8 cellular contexts compared by ENCODE assay signal in the genomic region with DNA sequence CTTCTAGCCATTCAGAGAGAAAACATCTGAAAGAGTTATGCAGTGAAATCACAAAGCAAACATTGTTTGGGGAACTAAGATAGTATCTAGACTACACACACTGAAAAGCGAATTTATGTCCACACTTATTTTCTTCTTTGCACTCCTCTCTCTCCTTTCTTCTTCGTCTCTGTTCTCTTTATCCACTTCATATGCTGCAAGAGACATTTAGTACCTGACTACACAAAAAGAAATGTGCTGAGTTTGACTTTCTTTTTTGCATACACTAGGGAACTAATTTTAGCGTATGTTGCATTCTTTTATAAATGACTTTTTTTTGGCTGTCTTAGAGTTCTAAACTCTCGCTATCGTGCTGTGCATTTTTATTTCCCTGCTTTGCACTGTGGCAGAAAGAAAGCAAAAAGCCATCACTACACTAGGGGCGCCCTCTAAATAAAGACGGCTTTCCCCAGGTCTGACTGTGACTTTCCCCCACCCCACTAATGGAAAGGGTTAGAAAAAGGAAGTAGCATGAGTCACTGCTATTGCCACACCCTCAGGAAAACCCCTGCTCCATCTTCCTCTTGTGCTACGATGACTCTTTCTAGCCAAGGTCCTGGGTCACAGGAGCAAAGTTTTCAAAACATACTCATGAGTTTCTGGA.
A peak's percentile ranks its signal among the peaks of the same experiment; 100 is the strongest.
DNase-seq lines count a peak whose midpoint lies in the region; ATAC-seq, FAIRE-seq and TF ChIP-seq lines count a peak whose summit lies in the region.

No MANE protein-coding gene starts in this region.

- H3K9ac ChIP-seq in subcutaneous abdominal adipose tissue (ENCODE audit: low read length in 5 of 5) = peak overlapping the region in 2 of 5 donors; percentile 19 to 44

- H3K36me3 ChIP-seq in subcutaneous abdominal adipose tissue (ENCODE audit: control insufficient read depth in 5 of 5, insufficient read depth in 5 of 5, low read length in 5 of 5) = no peaks in the 10 kb centered on the region

- peaks cover 9 to 43% (median 30%) of the 10 kb centered on the region in 7 donors for H3K9me3 Mint-ChIP-seq in naive B cell

- peak; percentile 51; the same call in 1 of the 2 replicates for TF ChIP-seq CTCF in GM12874 (IDR thresholded peaks at IDR 0.05; ENCODE audit: insufficient read depth, low read depth, low read length)

- H3K4me1 ChIP-seq in subcutaneous abdominal adipose tissue (ENCODE audit: control insufficient read depth in 5 of 5, insufficient read depth in 5 of 5, low read length in 5 of 5) = peaks cover 4 to 29% (median 11%) of the 10 kb centered on the region in 5 donors

- peak overlapping the region; percentile 65 for H3K27ac ChIP-seq in subcutaneous abdominal adipose tissue (ENCODE audit: low read depth, low read length)

- peak overlapping the region; percentile 79 to 91 (median 86) for H3K4me3 Mint-ChIP-seq in naive B cell

- H3K4me3 ChIP-seq in subcutaneous abdominal adipose tissue (ENCODE audit: low read depth in 1 of 5, low read length in 5 of 5) = peak overlapping the region; percentile 17 to 51 (median 38)

- peak overlapping the region; percentile 94 to 98 (median 98) for H3K27ac Mint-ChIP-seq in naive B cell

- H3K4me1 Mint-ChIP-seq in naive B cell = peaks cover 15 to 28% (median 25%) of the 10 kb centered on the region in 3 donors

- peaks cover 15 to 25% of the 10 kb centered on the region in 2 donors for H3K36me3 Mint-ChIP-seq in naive B cell

- peak; percentile 65 for FAIRE-seq in endometrium (lab: Jason Lieb, UNC)

- H3K27me3 Mint-ChIP-seq in naive B cell = no peaks in the 10 kb centered on the region

- peaks cover 0 to 9% (median 4%) of the 10 kb centered on the region in 5 donors for H3K9me3 ChIP-seq in subcutaneous abdominal adipose tissue (ENCODE audit: control insufficient read depth in 5 of 5, low read length in 5 of 5)

- ATAC-seq in HG02571 (IDR thresholded peaks at IDR 0.05; ENCODE audit: unreplicated experiment) = peak; percentile 97
- peak; percentile 99 to 100 for ATAC-seq in naive B cell (ENCODE audit: low read depth in 2 of 2)

- DNase-seq in NAMALWA (ENCODE audit: low spot score) = peak; percentile 89
- DNase-seq in activated CD4-positive, alpha-beta T cell treated with anti-CD3 and anti-CD28 coated beads, Interleukin-2, amount 50 U/mL, for 4 hours = peak; percentile 62 to 63
- DNase-seq in naive B cell = peak; percentile 81
- DNase-seq in NCI-H1105 treated with DMSO at 0.1 percent for 48 hours (lab: John Stamatoyannopoulos, UW) = no peak

- H3K27me3 ChIP-seq in subcutaneous abdominal adipose tissue (ENCODE audit: control insufficient read depth in 5 of 5, insufficient read depth in 4 of 5, low read length in 5 of 5) = peaks cover 0 to 5% (median 0%) of the 10 kb centered on the region in 5 donors
